Comparison of ENCODE assay signal across 8 cellular contexts in the genomic region with DNA sequence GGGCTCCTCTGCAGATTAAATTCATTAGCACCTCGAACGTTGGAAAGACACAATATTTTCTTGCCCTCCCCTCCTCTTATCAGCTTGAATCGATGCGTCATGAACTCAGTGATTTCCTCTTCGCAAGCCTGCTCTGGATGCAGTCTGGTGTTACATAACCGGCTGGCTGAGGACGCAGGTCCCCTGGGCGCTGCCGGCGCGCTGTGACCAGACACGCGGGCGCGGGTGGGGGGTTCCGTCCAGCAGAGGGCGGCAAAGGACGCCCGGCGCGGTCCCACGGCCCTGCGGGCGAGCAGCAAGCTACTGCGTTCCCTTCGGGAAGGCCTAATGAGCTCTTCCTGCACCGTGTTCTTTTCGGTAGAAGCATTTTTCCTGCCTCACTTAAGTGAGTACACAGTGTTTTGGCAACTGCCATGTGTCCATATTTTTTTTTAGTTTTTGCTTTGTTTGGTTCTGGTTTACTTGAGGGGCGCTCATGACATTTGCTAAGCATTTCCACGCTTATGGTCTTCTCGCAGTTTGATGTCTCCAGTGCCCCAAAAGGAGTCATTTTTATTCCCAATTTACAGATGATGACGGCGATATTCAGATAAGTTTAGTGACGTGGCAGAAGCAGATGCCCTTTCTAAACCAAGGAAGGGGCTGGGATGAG.
DNase-seq lines count a peak whose midpoint lies in the region; ATAC-seq and TF ChIP-seq lines count a peak whose summit lies in the region.

No MANE protein-coding gene starts in this region.

- peak; percentile 60 to 86 (median 74) for DNase-seq in CD4-positive, alpha-beta T cell
- peak; percentile 95 for DNase-seq in NCI-H82 (lab: John Stamatoyannopoulos, UW)
- DNase-seq in activated CD8-positive, alpha-beta memory T cell treated with anti-CD3 and anti-CD28 coated beads for 1 hour (ENCODE audit: extremely low read depth in 1 of 2, low read depth in 1 of 2) = peak; percentile 43 to 74
- peak; percentile 55 for DNase-seq in effector CD8-positive, alpha-beta T cell (lab: John Stamatoyannopoulos, UW)
- DNase-seq in memory B cell (ENCODE audit: low spot score in 2 of 2) = peak; percentile 77 to 85
- DNase-seq in stimulated activated CD8-positive, alpha-beta memory T cell treated with anti-CD3 and anti-CD28 coated beads, Interleukin-12 subunit alpha, Interleukin-12 subunit beta, amount 100 ng/mL, for 4 hours (ENCODE audit: low read depth) = peak; percentile 66

- no peaks in the 10 kb centered on the region for H3K36me3 Mint-ChIP-seq in CD4-positive, alpha-beta T cell (ENCODE audit: low read depth)
- H3K36me3 Mint-ChIP-seq in memory B cell = no peaks in the 10 kb centered on the region

- POLR2A ChIA-PET in CD4-positive, alpha-beta T cell (lab: Charles Lee) = interaction anchor here (0.6 to 1.6 kb wide), 9 partner anchors 32 to 323 kb away, joined by 3 to 8 read pairs (median 3); partner anchors contain the start of gene MBNL2

- H3K4me3 Mint-ChIP-seq in CD4-positive, alpha-beta T cell = peak overlapping the region; percentile 39
- H3K4me3 Mint-ChIP-seq in memory B cell = no peak overlapping the region

- peaks cover 9% of the 10 kb centered on the region for H3K27me3 ChIP-seq in CD4-positive, alpha-beta T cell (ENCODE audit: control insufficient read depth, insufficient read depth, low read length)

- peaks cover 18% of the 10 kb centered on the region for H3K4me1 Mint-ChIP-seq in CD4-positive, alpha-beta T cell (ENCODE audit: low read depth)
- peaks cover 6% of the 10 kb centered on the region for H3K4me1 Mint-ChIP-seq in memory B cell

- no peaks in the 10 kb centered on the region for H3K9me3 Mint-ChIP-seq in CD4-positive, alpha-beta T cell
- no peaks in the 10 kb centered on the region for H3K9me3 Mint-ChIP-seq in memory B cell

- H3K27ac ChIP-seq in CD4-positive, alpha-beta T cell (ENCODE audit: low read depth, low read length) = no peak overlapping the region

- CTCF ChIA-PET in CD4-positive, alpha-beta T cell (lab: Charles Lee) = interaction anchor here (0.5 to 4.6 kb wide), 38 partner anchors 9 to 832 kb away, joined by 3 to 69 read pairs (median 4); partner anchors contain the start of gene MBNL2

- intact Hi-C loops in CD4-positive, alpha-beta T cell (cut with DNase I, micrococcal nuclease) = loop anchor here (1.0 to 5.0 kb wide), 4 partner anchors 112 to 249 kb away; partner anchors contain the start of gene MBNL2 (in 1 of the 2)

- no peaks in the 10 kb centered on the region for H3K9me3 ChIP-seq in CD4-positive, alpha-beta T cell (ENCODE audit: control insufficient read depth, low read length)

- H3K27ac Mint-ChIP-seq in CD4-positive, alpha-beta T cell = peak overlapping the region; percentile 24
- H3K27ac Mint-ChIP-seq in memory B cell = no peak overlapping the region

- H3K27me3 Mint-ChIP-seq in CD4-positive, alpha-beta T cell = peaks cover 10% of the 10 kb centered on the region
- peaks cover 7% of the 10 kb centered on the region for H3K27me3 Mint-ChIP-seq in memory B cell

- peak; percentile 91 for ATAC-seq in CD4-positive, alpha-beta T cell (ENCODE audit: poor library complexity)
- ATAC-seq in GM19455 (IDR thresholded peaks at IDR 0.05; ENCODE audit: unreplicated experiment) (peak; percentile 98), HG03565 (IDR thresholded peaks at IDR 0.05; ENCODE audit: unreplicated experiment) (peak; percentile 89), memory B cell (ENCODE audit: low read depth) (peak; percentile 97)

- peak; percentile 91 for TF ChIP-seq CTCF in CD4-positive, alpha-beta T cell (IDR thresholded peaks at IDR 0.05)
